In genomic region chr12:26787125-26787495, GRCh38 we compare ENCODE assay signal across 10 cellular contexts. TPM values are rescaled to one million over a fixed set of nuclear protein-coding genes. Genes with fewer than 3 reads are reported as not detected.
A peak's percentile ranks its signal among the peaks of the same experiment; 100 is the strongest.
DNase-seq lines count a peak whose midpoint lies in the region; ATAC-seq, FAIRE-seq and TF ChIP-seq lines count a peak whose summit lies in the region.
"Had no signal": no experiment of that assay in that cellular context is flagged by ENCODE, and none has a peak within 500 bp of the region (broad histone marks: within the 10 kb centered on the region; RNA-seq: fewer than 3 reads in every experiment).

No MANE protein-coding gene starts in this region.

- H3K36me3 ChIP-seq in liver (ENCODE audit: control insufficient read depth in 4 of 4, insufficient read depth in 3 of 4, low read depth in 1 of 4, low read length in 3 of 4) = peaks cover 0 to 12% (median 6%) of the 10 kb centered on the region in 4 donors
- peaks cover 9 to 51% of the 10 kb centered on the region in 2 experiments for H3K36me3 ChIP-seq in HepG2 (replicated peaks in 1 of 2; ENCODE audit: control insufficient read depth in 1 of 2, insufficient read depth in 2 of 2, low read length in 2 of 2)
- H3K36me3 ChIP-seq: BLaER1 had no signal

- H3K36me3 Mint-ChIP-seq in endothelial cell (ENCODE audit: low read depth, unreplicated experiment) = peaks cover 31% of the 10 kb centered on the region

- H4K20me1 ChIP-seq in HepG2 (ENCODE audit: insufficient read depth, low read length) = peaks cover 7% of the 10 kb centered on the region; the same call in 1 of the 2 replicates
- H4K20me1 ChIP-seq: BLaER1 had no signal

- intact Hi-C loops in HepG2 (cut with micrococcal nuclease; ENCODE audit: unreplicated experiment) = no loop called here
- intact Hi-C loops in lower leg skin (cut with DNase I; ENCODE audit: low total_unique reads) = no loop called here

- no peaks in the 10 kb centered on the region for H3K27me3 Mint-ChIP-seq in endothelial cell (ENCODE audit: unreplicated experiment)

- peaks cover 6% of the 10 kb centered on the region for H3K9me3 Mint-ChIP-seq in endothelial cell (ENCODE audit: unreplicated experiment)
- H3K9me3 Mint-ChIP-seq: activated T-helper 1 cell treated with anti-CD3 and anti-CD28 coated beads, Interleukin-12 subunit alpha, Interleukin-12 subunit beta, Interleukin-2, Interleukin-4 antibody, amounts not matched to agents 30 ng/mL and 10 ng/mL and 1 ng/mL, durations not matched to agents 14 hours and 24 hours and 36 hours had no signal

- TF ChIP-seq RAD21 in liver (IDR thresholded peaks at IDR 0.05) = no peak
- no peak for TF ChIP-seq RAD21 in HepG2 (CRISPR knock-in tag; IDR thresholded peaks at IDR 0.05)

- CTCF ChIA-PET in HepG2 (lab: Yijun Ruan, JAX; ENCODE audit: low intra/inter-chr PET ratio, low total read pairs) = no interaction called here

- TF ChIP-seq POLR2A in HepG2 (IDR thresholded peaks at IDR 0.05; ENCODE audit: insufficient read depth in 1 of 2, low read depth in 2 of 2, low read length in 2 of 2) (no peak), lower leg skin (IDR thresholded peaks at IDR 0.05) (no peak)

- H3K9ac ChIP-seq in liver (ENCODE audit: low read depth in 1 of 2, low read length in 2 of 2) (no peak overlapping the region), HepG2 (ENCODE audit: insufficient read depth, low read depth, low read length) (no peak overlapping the region)
- H3K9ac ChIP-seq: BLaER1 had no signal

- TF ChIP-seq CTCF in liver (IDR thresholded peaks at IDR 0.05; ENCODE audit: low read depth, low read length, missing input control) (no peak), HepG2 (CRISPR knock-in tag; IDR thresholded peaks at IDR 0.05) (no peak), choroid plexus epithelial cell (conservative IDR thresholded peaks at IDR 0.05; ENCODE audit: low read depth, low read length) (no peak), lower leg skin (IDR thresholded peaks at IDR 0.05) (no peak), endothelial cell (IDR thresholded peaks at IDR 0.05; ENCODE audit: unreplicated experiment) (no peak)

- H2AFZ ChIP-seq in HepG2 (ENCODE audit: low read length) = no peak overlapping the region

- FAIRE-seq in HepG2 (lab: Jason Lieb, UNC) = no peak

- peak overlapping the region; percentile 14 to 61 for H3K27ac ChIP-seq in liver (ENCODE audit: low read depth in 1 of 2, low read length in 2 of 2)
- H3K27ac ChIP-seq in HepG2 (ENCODE audit: extremely low read length, insufficient read depth, low read length) = no peak overlapping the region
- H3K27ac ChIP-seq: BLaER1 had no signal

- POLR2A ChIA-PET in HepG2 (lab: Yijun Ruan, JAX) = no interaction called here

- TF ChIP-seq EP300 in HepG2 (IDR thresholded peaks at IDR 0.05; ENCODE audit: low read depth in 2 of 2, low read length in 2 of 2) (no peak), HepG2 (CRISPR knock-in tag; IDR thresholded peaks at IDR 0.05; ENCODE audit: borderline replicate concordance) (no peak)

- no peak overlapping the region for H3K4me2 ChIP-seq in HepG2 (ENCODE audit: low read depth, low read length)
- H3K4me2 ChIP-seq: BLaER1 had no signal

- H3K4me1 Mint-ChIP-seq in endothelial cell (ENCODE audit: unreplicated experiment) = peaks cover 29% of the 10 kb centered on the region

- H3K4me3 Mint-ChIP-seq in endothelial cell (ENCODE audit: unreplicated experiment) = no peak overlapping the region
- H3K4me3 Mint-ChIP-seq: activated T-helper 1 cell treated with anti-CD3 and anti-CD28 coated beads, Interleukin-12 subunit alpha, Interleukin-12 subunit beta, Interleukin-2, Interleukin-4 antibody, amounts not matched to agents 30 ng/mL and 10 ng/mL and 1 ng/mL, durations not matched to agents 14 hours and 24 hours and 36 hours had no signal

- H3K79me2 ChIP-seq in HepG2 (ENCODE audit: insufficient read depth, low read length) = peaks cover 30% of the 10 kb centered on the region

- H3K4me1 ChIP-seq in liver (ENCODE audit: control insufficient read depth in 4 of 4, insufficient read depth in 4 of 4, low read length in 3 of 4) (peaks cover 0 to 9% (median 5%) of the 10 kb centered on the region in 4 donors), HepG2 (ENCODE audit: insufficient read depth, low read length) (peaks cover 37% of the 10 kb centered on the region)

- BruUV-seq in HepG2 (replicated peaks; lab: Mats Ljungman, UMichigan) = no TSS peak

- H3K9me3 ChIP-seq in liver (ENCODE audit: control insufficient read depth in 4 of 4, low read length in 3 of 4) = no peaks in the 10 kb centered on the region
- no peaks in the 10 kb centered on the region for H3K9me3 ChIP-seq in HepG2 (ENCODE audit: low read length)
- H3K9me3 ChIP-seq: BLaER1 had no signal

- H3K4me3 ChIP-seq in liver (ENCODE audit: low read depth in 1 of 3, low read length in 3 of 3) = no peak overlapping the region
- H3K4me3 ChIP-seq in HepG2 (replicated peaks in 1 of 3; ENCODE audit: insufficient read depth in 1 of 3, low read depth in 2 of 3, low read length in 3 of 3) = no peak overlapping the region
- no peak overlapping the region for H3K4me3 ChIP-seq in choroid plexus epithelial cell (ENCODE audit: low read depth, low read length)
- no peak overlapping the region for H3K4me3 ChIP-seq in lower leg skin (ENCODE audit: low read depth, poor library complexity, severe bottlenecking)
- H3K4me3 ChIP-seq: BLaER1 had no signal

- no peak overlapping the region for H3K27ac Mint-ChIP-seq in endothelial cell (ENCODE audit: unreplicated experiment)
- H3K27ac Mint-ChIP-seq: activated T-helper 1 cell treated with anti-CD3 and anti-CD28 coated beads, Interleukin-12 subunit alpha, Interleukin-12 subunit beta, Interleukin-2, Interleukin-4 antibody, amounts not matched to agents 30 ng/mL and 10 ng/mL and 1 ng/mL, durations not matched to agents 14 hours and 24 hours and 36 hours had no signal

- no peak for ATAC-seq in HepG2
- peak; percentile 24 for ATAC-seq in left lobe of liver
- ATAC-seq in HG02852 (IDR thresholded peaks at IDR 0.05; ENCODE audit: unreplicated experiment) = no peak

- H3K27me3 ChIP-seq in liver (ENCODE audit: control insufficient read depth in 4 of 4, insufficient read depth in 4 of 4, low read length in 3 of 4) (no peaks in the 10 kb centered on the region), HepG2 (ENCODE audit: control insufficient read depth in 1 of 2, insufficient read depth in 2 of 2, low read length in 2 of 2) (no peaks in the 10 kb centered on the region)
- H3K27me3 ChIP-seq: BLaER1 had no signal

- in situ Hi-C loops in HepG2 (cut with HindIII; ENCODE audit: extremely low pct_ligation_motif_present, low pct_unique_long_range_greater_than_20kb) = no loop called here

- DNase-seq in HepG2 (ENCODE audit: low spot score) (no peak), choroid plexus epithelial cell (ENCODE audit: low read depth) (peak; percentile 60), left lobe of liver (ENCODE audit: low spot score) (no peak), lower leg skin (ENCODE audit: low spot score in 2 of 2) (no peak), superior temporal gyrus (ENCODE audit: extremely low spot score) (no peak), endothelial cell (ENCODE audit: low spot score) (no peak)

TF ChIP-seq in liver, 16 proteins besides CTCF, POLR2A, EP300 and RAD21:
- TF ChIP-seq RXRA (IDR thresholded peaks at IDR 0.05) (peak in 1 of 2 donors; percentile 26), TAF1 (conservative IDR thresholded peaks at IDR 0.05) (no peak)

TF ChIP-seq in HepG2, 621 proteins besides CTCF, POLR2A, EP300 and RAD21:
- TF ChIP-seq ZNF772 (CRISPR knock-in tag; IDR thresholded peaks at IDR 0.05) (no peak), NR2F2 (IDR thresholded peaks at IDR 0.05; ENCODE audit: borderline replicate concordance, low read depth) (no peak), ZNF7 (CRISPR knock-in tag; IDR thresholded peaks at IDR 0.05) (no peak), TMF1 (CRISPR knock-in tag; IDR thresholded peaks at IDR 0.05; ENCODE audit: low read depth) (no peak), BORCS8-MEF2B (CRISPR knock-in tag; IDR thresholded peaks at IDR 0.05) (no peak), NR1H2 (CRISPR knock-in tag; IDR thresholded peaks at IDR 0.05; ENCODE audit: borderline replicate concordance, low read depth) (no peak), HNF4A (CRISPR knock-in tag; IDR thresholded peaks at IDR 0.05) (no peak)

RNA-seq across cellular contexts. Expression of gene ITPR2, which starts 45.9 kb away (rescaled TPM):
- total RNA-seq in liver (10 to 100 TPM; 51.6 to 93.3 TPM), HepG2 (2016; rRNA removed; fragmentation: Illumina TruSeq; extraction: Trizol) (77.6 and 81.9 TPM in 2 replicates), left lobe of liver (62.4 TPM), lower leg skin (10 to 100 TPM; 42.8 to 62.5 (median 52.1) TPM), endothelial cell (ENCODE audit: unreplicated experiment) (33.8 TPM)
- polyA plus RNA-seq in liver (10 to 100 TPM; 11.7 to 19.2 TPM), HepG2 (2011; rRNA removed) (24.6 and 31.9 TPM in 2 replicates)
- 59.0 and 66.4 TPM in 2 replicates for total RNA-seq in HepG2 (2016; cell fraction: cytosol; rRNA removed; fragmentation: Illumina TruSeq; extraction: Trizol; ENCODE audit: low read depth)
- 71.0 and 73.8 TPM in 2 replicates for total RNA-seq in HepG2 (2016; cell fraction: insoluble cytoplasmic fraction; rRNA removed; fragmentation: Illumina TruSeq; extraction: Trizol)
- total RNA-seq in HepG2 (2016; cell fraction: membrane; rRNA removed; fragmentation: Illumina TruSeq; extraction: Trizol) = 62.7 and 81.8 TPM in 2 replicates
- total RNA-seq in HepG2 (2016; cell fraction: nucleus; rRNA removed; fragmentation: Illumina TruSeq; extraction: Trizol) = 194 and 200 TPM in 2 replicates
- 13.5 and 20.5 TPM in 2 replicates for polyA plus RNA-seq in HepG2 (2011; cell fraction: cytosol; rRNA removed)
- 39.1 and 45.5 TPM in 2 replicates for polyA plus RNA-seq in HepG2 (2011; cell fraction: nucleus; rRNA removed)
- polyA plus RNA-seq in HepG2 (2012) = 36.3 and 47.9 TPM in 2 replicates
- polyA plus RNA-seq in HepG2 (2016; cell fraction: cytosol; fragmentation: Illumina TruSeq; extraction: Trizol; ENCODE audit: low read depth) = 1.3 TPM in 2 replicates
- polyA plus RNA-seq in HepG2 (2016; cell fraction: insoluble cytoplasmic fraction; fragmentation: Illumina TruSeq; extraction: Trizol; ENCODE audit: low read depth) = 25.7 and 26.0 TPM in 2 replicates
- polyA plus RNA-seq in HepG2 (2016; cell fraction: membrane; fragmentation: Illumina TruSeq; extraction: Trizol; ENCODE audit: low read depth) = 2.3 and 2.9 TPM in 2 replicates
- polyA plus RNA-seq in HepG2 (2016; cell fraction: nucleus; fragmentation: Illumina TruSeq; extraction: Trizol; ENCODE audit: insufficient read depth, low read depth) = 31.0 and 34.9 TPM in 2 replicates
- polyA minus RNA-seq in HepG2 (2011; rRNA and poly(A)+ RNA removed; ENCODE audit: low replicate concordance) = 18.0 and 90.0 TPM in 2 replicates
- polyA minus RNA-seq in HepG2 (2011; cell fraction: cytosol; rRNA and poly(A)+ RNA removed) = 91.7 and 111 TPM in 2 replicates
- polyA minus RNA-seq in HepG2 (2011; cell fraction: nucleus; rRNA and poly(A)+ RNA removed) = 640 and 673 TPM in 2 replicates
